1 cellular context compared by ENCODE assay signal in genomic region chr19:2255982-2256685, GRCh38.
TF ChIP-seq lines count a peak whose summit lies in the region.

A gene with protein sequence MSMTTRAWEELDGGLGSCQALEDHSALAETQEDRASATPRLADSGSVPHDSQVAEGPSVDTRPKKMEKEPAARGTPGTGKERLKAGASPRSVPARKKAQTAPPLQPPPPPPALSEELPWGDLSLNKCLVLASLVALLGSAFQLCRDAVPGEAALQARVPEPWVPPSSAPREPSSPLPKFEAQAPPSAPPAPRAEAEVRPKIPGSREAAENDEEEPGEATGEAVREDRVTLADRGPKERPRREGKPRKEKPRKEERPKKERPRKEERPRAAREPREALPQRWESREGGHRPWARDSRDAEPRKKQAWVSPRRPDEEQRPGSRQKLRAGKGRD (minus strand): TSS chr19:2256417. CDS start chr19:2255314, 1,103 bp downstream.

TF ChIP-seq in WTC11, 78 proteins besides CTCF, POLR2A, EP300 and RAD21 (continued from another document):
- TF ChIP-seq ARID4B (CRISPR knock-in tag; IDR thresholded peaks at IDR 0.05; ENCODE audit: borderline replicate concordance): no peak
- TF ChIP-seq, protein P1, sequence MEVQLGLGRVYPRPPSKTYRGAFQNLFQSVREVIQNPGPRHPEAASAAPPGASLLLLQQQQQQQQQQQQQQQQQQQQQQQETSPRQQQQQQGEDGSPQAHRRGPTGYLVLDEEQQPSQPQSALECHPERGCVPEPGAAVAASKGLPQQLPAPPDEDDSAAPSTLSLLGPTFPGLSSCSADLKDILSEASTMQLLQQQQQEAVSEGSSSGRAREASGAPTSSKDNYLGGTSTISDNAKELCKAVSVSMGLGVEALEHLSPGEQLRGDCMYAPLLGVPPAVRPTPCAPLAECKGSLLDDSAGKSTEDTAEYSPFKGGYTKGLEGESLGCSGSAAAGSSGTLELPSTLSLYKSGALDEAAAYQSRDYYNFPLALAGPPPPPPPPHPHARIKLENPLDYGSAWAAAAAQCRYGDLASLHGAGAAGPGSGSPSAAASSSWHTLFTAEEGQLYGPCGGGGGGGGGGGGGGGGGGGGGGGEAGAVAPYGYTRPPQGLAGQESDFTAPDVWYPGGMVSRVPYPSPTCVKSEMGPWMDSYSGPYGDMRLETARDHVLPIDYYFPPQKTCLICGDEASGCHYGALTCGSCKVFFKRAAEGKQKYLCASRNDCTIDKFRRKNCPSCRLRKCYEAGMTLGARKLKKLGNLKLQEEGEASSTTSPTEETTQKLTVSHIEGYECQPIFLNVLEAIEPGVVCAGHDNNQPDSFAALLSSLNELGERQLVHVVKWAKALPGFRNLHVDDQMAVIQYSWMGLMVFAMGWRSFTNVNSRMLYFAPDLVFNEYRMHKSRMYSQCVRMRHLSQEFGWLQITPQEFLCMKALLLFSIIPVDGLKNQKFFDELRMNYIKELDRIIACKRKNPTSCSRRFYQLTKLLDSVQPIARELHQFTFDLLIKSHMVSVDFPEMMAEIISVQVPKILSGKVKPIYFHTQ (CRISPR knock-in tag; IDR thresholded peaks at IDR 0.05): no peak
- TF ChIP-seq TEAD4 (CRISPR knock-in tag; IDR thresholded peaks at IDR 0.05): no peak
TF ChIP-seq in WTC11: peak in this region for 0.
